ENCODE assay signal across 2 cellular contexts in the genomic region with DNA sequence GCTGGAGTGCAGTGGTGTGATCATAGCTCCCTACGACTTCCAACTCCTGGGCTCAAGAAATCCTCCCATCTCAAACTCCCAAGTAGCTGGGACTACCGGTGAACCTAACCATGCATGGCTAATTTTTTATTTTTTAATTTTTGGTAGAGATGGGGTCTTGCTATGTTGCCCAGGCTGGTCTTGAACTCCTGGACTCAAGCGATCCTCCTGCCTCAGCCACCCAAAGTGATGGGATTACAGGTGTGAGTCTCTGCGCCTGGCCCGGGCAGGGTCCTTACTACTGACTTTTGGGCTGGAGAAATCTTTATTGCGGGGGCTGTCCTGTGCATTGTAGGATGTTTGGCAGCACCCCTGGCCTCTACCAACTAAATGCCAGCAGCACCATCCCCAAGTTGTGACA.
TF ChIP-seq lines count a peak whose summit lies in the region.

No MANE protein-coding gene starts in this region.

TF ChIP-seq in HEK293, 187 proteins besides CTCF, POLR2A, EP300 and RAD21 (continued from another document):
- TF ChIP-seq, protein P1, sequence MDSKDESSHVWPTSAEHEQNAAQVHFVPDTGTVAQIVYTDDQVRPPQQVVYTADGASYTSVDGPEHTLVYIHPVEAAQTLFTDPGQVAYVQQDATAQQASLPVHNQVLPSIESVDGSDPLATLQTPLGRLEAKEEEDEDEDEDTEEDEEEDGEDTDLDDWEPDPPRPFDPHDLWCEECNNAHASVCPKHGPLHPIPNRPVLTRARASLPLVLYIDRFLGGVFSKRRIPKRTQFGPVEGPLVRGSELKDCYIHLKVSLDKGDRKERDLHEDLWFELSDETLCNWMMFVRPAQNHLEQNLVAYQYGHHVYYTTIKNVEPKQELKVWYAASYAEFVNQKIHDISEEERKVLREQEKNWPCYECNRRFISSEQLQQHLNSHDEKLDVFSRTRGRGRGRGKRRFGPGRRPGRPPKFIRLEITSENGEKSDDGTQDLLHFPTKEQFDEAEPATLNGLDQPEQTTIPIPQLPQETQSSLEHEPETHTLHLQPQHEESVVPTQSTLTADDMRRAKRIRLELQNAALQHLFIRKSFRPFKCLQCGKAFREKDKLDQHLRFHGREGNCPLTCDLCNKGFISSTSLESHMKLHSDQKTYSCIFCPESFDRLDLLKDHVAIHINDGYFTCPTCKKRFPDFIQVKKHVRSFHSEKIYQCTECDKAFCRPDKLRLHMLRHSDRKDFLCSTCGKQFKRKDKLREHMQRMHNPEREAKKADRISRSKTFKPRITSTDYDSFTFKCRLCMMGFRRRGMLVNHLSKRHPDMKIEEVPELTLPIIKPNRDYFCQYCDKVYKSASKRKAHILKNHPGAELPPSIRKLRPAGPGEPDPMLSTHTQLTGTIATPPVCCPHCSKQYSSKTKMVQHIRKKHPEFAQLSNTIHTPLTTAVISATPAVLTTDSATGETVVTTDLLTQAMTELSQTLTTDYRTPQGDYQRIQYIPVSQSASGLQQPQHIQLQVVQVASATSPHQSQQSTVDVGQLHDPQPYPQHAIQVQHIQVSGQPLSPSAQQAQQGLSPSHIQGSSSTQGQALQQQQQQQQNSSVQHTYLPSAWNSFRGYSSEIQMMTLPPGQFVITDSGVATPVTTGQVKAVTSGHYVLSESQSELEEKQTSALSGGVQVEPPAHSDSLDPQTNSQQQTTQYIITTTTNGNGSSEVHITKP (tag by site-specific recombination; IDR thresholded peaks at IDR 0.05) = no peak

TF ChIP-seq in K562, 482 proteins besides CTCF, POLR2A, EP300 and RAD21 (continued from another document):
- TF ChIP-seq, protein P2, sequence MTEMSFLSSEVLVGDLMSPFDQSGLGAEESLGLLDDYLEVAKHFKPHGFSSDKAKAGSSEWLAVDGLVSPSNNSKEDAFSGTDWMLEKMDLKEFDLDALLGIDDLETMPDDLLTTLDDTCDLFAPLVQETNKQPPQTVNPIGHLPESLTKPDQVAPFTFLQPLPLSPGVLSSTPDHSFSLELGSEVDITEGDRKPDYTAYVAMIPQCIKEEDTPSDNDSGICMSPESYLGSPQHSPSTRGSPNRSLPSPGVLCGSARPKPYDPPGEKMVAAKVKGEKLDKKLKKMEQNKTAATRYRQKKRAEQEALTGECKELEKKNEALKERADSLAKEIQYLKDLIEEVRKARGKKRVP (CRISPR knock-in tag; IDR thresholded peaks at IDR 0.05) = no peak
- TF ChIP-seq DMBX1 (CRISPR knock-in tag; IDR thresholded peaks at IDR 0.05; ENCODE audit: borderline replicate concordance) = no peak
- TF ChIP-seq GTF2A2 (tag; IDR thresholded peaks at IDR 0.05) = no peak
